29 cellular contexts compared by ENCODE assay signal in genomic region chr14:32186248-32186647, GRCh38. TPM values are rescaled to one million over a fixed set of nuclear protein-coding genes. Genes with fewer than 3 reads are reported as not detected.
A peak's percentile ranks its signal among the peaks of the same experiment; 100 is the strongest.
DNase-seq lines count a peak whose midpoint lies in the region; ATAC-seq and TF ChIP-seq lines count a peak whose summit lies in the region.
"Had no signal": no experiment of that assay in that cellular context is flagged by ENCODE, and none has a peak within 500 bp of the region (broad histone marks: within the 10 kb centered on the region; RNA-seq: fewer than 3 reads in every experiment).

No MANE protein-coding gene starts in this region.

- CTCF ChIA-PET in activated B cell treated with CpG ODN at 0.5 μM for 24 hours (lab: Charles Lee): interaction anchor here (1.0 kb wide), 1 partner anchor 15 kb away, joined by 3 read pairs; no protein-coding TSS in a partner anchor

- H3K36me3 ChIP-seq in lower lobe of right lung: no peaks in the 10 kb centered on the region
- H3K36me3 ChIP-seq: BLaER1 treated with 17β-estradiol and CSF1 and Interleukin-3, amounts not matched to agents 10 nM and 100 nM; cardiac muscle cell; vagina; WERI-Rb-1 had no signal

- DNase-seq in activated B cell treated with CpG ODN at 0.5 μM for 24 hours (no peak), kidney glomerular epithelial cell (lab: John Stamatoyannopoulos, UW) (no peak), DMS79 (lab: John Stamatoyannopoulos, UW) (no peak), lower lobe of right lung (no peak)
- no peak for DNase-seq in activated T-helper 1 cell treated with anti-CD3 and anti-CD28 coated beads, Interleukin-12 subunit alpha, Interleukin-12 subunit beta, Interleukin-2, Interleukin-4 antibody, amounts not matched to agents 30 ng/mL and 10 ng/mL and 1 ng/mL, durations not matched to agents 14 hours and 24 hours and 36 hours (ENCODE audit: low spot score)
- DNase-seq: activated CD4-positive, alpha-beta memory T cell treated with anti-CD3 and anti-CD28 coated beads for 36 hours; activated naive CD4-positive, alpha-beta T cell treated with Interleukin-2 at 50 U/mL for 16 hours; anterior cingulate cortex; Calu3; cortex of kidney; HFFc6; left colon; naive thymus-derived CD4-positive, alpha-beta T cell; NCI-H187; NCI-H69; occipital lobe; small intestine; stimulated activated CD4-positive, alpha-beta T cell treated with anti-CD3 and anti-CD28 coated beads, Interleukin-2, amount 100 ng/mL, for 24 hours; WERI-Rb-1 had no signal

- H3K27me3 Mint-ChIP-seq in activated B cell treated with CpG ODN at 0.5 μM for 24 hours: peaks cover 2% of the 10 kb centered on the region
- H3K27me3 Mint-ChIP-seq in activated T-helper 1 cell treated with anti-CD3 and anti-CD28 coated beads, Interleukin-12 subunit alpha, Interleukin-12 subunit beta, Interleukin-2, Interleukin-4 antibody, amounts not matched to agents 30 ng/mL and 10 ng/mL and 1 ng/mL, durations not matched to agents 14 hours and 24 hours and 36 hours (ENCODE audit: insufficient read depth): no peaks in the 10 kb centered on the region
- H3K27me3 Mint-ChIP-seq: activated CD4-positive, alpha-beta memory T cell treated with anti-CD3 and anti-CD28 coated beads for 36 hours had no signal

- no peak overlapping the region for H3K27ac ChIP-seq in lower lobe of right lung
- H3K27ac ChIP-seq: BLaER1 treated with 17β-estradiol and CSF1 and Interleukin-3, amounts not matched to agents 10 nM and 100 nM; cardiac muscle cell; vagina; WERI-Rb-1 had no signal

- H3K27ac Mint-ChIP-seq in activated B cell treated with CpG ODN at 0.5 μM for 24 hours: peak overlapping the region; percentile 80
- H3K27ac Mint-ChIP-seq in activated T-helper 1 cell treated with anti-CD3 and anti-CD28 coated beads, Interleukin-12 subunit alpha, Interleukin-12 subunit beta, Interleukin-2, Interleukin-4 antibody, amounts not matched to agents 30 ng/mL and 10 ng/mL and 1 ng/mL, durations not matched to agents 14 hours and 24 hours and 36 hours: no peak overlapping the region
- H3K27ac Mint-ChIP-seq: activated CD4-positive, alpha-beta memory T cell treated with anti-CD3 and anti-CD28 coated beads for 36 hours; HFFc6; naive thymus-derived CD4-positive, alpha-beta T cell; stimulated activated effector memory CD8-positive, alpha-beta T cell treated with anti-CD3 and anti-CD28 coated beads, Interleukin-12 subunit alpha, Interleukin-12 subunit beta, amount 100 ng/mL, for 72 hours; T-helper 2 cell treated with Interferon-gamma antibody and Interleukin-4, amounts not matched to agents 5 μg/mL and 100 μg/mL, for 36 hours had no signal

- TF ChIP-seq CTCF in activated B cell treated with CpG ODN at 0.5 μM for 24 hours (IDR thresholded peaks at IDR 0.05) (no peak), lower lobe of right lung (IDR thresholded peaks at IDR 0.05) (no peak)

- H3K4me3 Mint-ChIP-seq in activated B cell treated with CpG ODN at 0.5 μM for 24 hours: peak overlapping the region; percentile 60
- H3K4me3 Mint-ChIP-seq in activated T-helper 1 cell treated with anti-CD3 and anti-CD28 coated beads, Interleukin-12 subunit alpha, Interleukin-12 subunit beta, Interleukin-2, Interleukin-4 antibody, amounts not matched to agents 30 ng/mL and 10 ng/mL and 1 ng/mL, durations not matched to agents 14 hours and 24 hours and 36 hours: no peak overlapping the region
- H3K4me3 Mint-ChIP-seq: activated CD4-positive, alpha-beta memory T cell treated with anti-CD3 and anti-CD28 coated beads for 36 hours; HFFc6; naive thymus-derived CD4-positive, alpha-beta T cell; stimulated activated effector memory CD8-positive, alpha-beta T cell treated with anti-CD3 and anti-CD28 coated beads, Interleukin-12 subunit alpha, Interleukin-12 subunit beta, amount 100 ng/mL, for 72 hours; T-helper 2 cell treated with Interferon-gamma antibody and Interleukin-4, amounts not matched to agents 5 μg/mL and 100 μg/mL, for 36 hours had no signal

- peaks cover 21% of the 10 kb centered on the region for H3K4me1 Mint-ChIP-seq in activated B cell treated with CpG ODN at 0.5 μM for 24 hours
- peaks cover 7% of the 10 kb centered on the region for H3K4me1 Mint-ChIP-seq in activated T-helper 1 cell treated with anti-CD3 and anti-CD28 coated beads, Interleukin-12 subunit alpha, Interleukin-12 subunit beta, Interleukin-2, Interleukin-4 antibody, amounts not matched to agents 30 ng/mL and 10 ng/mL and 1 ng/mL, durations not matched to agents 14 hours and 24 hours and 36 hours (ENCODE audit: low read depth)
- H3K4me1 Mint-ChIP-seq: stimulated activated effector memory CD8-positive, alpha-beta T cell treated with anti-CD3 and anti-CD28 coated beads, Interleukin-12 subunit alpha, Interleukin-12 subunit beta, amount 100 ng/mL, for 72 hours had no signal

- H3K36me3 Mint-ChIP-seq in activated B cell treated with CpG ODN at 0.5 μM for 24 hours (ENCODE audit: low read depth): no peaks in the 10 kb centered on the region
- peaks cover 4% of the 10 kb centered on the region for H3K36me3 Mint-ChIP-seq in activated T-helper 1 cell treated with anti-CD3 and anti-CD28 coated beads, Interleukin-12 subunit alpha, Interleukin-12 subunit beta, Interleukin-2, Interleukin-4 antibody, amounts not matched to agents 30 ng/mL and 10 ng/mL and 1 ng/mL, durations not matched to agents 14 hours and 24 hours and 36 hours (ENCODE audit: low read depth)
- H3K36me3 Mint-ChIP-seq: activated CD4-positive, alpha-beta memory T cell treated with anti-CD3 and anti-CD28 coated beads for 36 hours; stimulated activated effector memory CD8-positive, alpha-beta T cell treated with anti-CD3 and anti-CD28 coated beads, Interleukin-12 subunit alpha, Interleukin-12 subunit beta, amount 100 ng/mL, for 72 hours had no signal

- ATAC-seq in GM18498 (IDR thresholded peaks at IDR 0.05; ENCODE audit: unreplicated experiment): peak; percentile 74
- peak; percentile 66 for ATAC-seq in GM19467 (IDR thresholded peaks at IDR 0.05; ENCODE audit: unreplicated experiment)
- peak; percentile 81 for ATAC-seq in HG02885 (IDR thresholded peaks at IDR 0.05; ENCODE audit: poor library complexity, unreplicated experiment)
- ATAC-seq in activated B cell treated with CpG ODN at 0.5 μM for 24 hours (ENCODE audit: low read depth): no peak
- ATAC-seq in lower lobe of right lung: no peak
- ATAC-seq: left colon; naive thymus-derived CD4-positive, alpha-beta T cell; stimulated activated effector memory CD8-positive, alpha-beta T cell treated with anti-CD3 and anti-CD28 coated beads, Interleukin-12 subunit alpha, Interleukin-12 subunit beta, amount 100 ng/mL, for 72 hours had no signal

- H3K9me3 ChIP-seq in lower lobe of right lung: peaks cover 6% of the 10 kb centered on the region

- H3K27me3 ChIP-seq in lower lobe of right lung (ENCODE audit: low read depth): no peaks in the 10 kb centered on the region
- H3K27me3 ChIP-seq: BLaER1 treated with 17β-estradiol and CSF1 and Interleukin-3, amounts not matched to agents 10 nM and 100 nM; cardiac muscle cell; vagina had no signal

- POLR2A ChIA-PET in activated B cell treated with CpG ODN at 0.5 μM for 24 hours (lab: Charles Lee): interaction anchor here (0.7 to 0.9 kb wide), 2 partner anchors 17 to 110 kb away, joined by 3 to 5 read pairs; partner anchors contain the start of gene ARHGAP5

- H3K4me1 ChIP-seq in lower lobe of right lung: no peaks in the 10 kb centered on the region
- H3K4me1 ChIP-seq: vagina had no signal

- intact Hi-C loops in activated B cell treated with CpG ODN at 0.5 μM for 24 hours (cut with micrococcal nuclease) (loop anchor here (1.0 to 2.0 kb wide), 2 partner anchors 8 to 15 kb away; no protein-coding TSS in a partner anchor), lower lobe of right lung (cut with DNase I) (no loop called here)
- intact Hi-C loops in activated T-helper 1 cell treated with anti-CD3 and anti-CD28 coated beads, Interleukin-12 subunit alpha, Interleukin-12 subunit beta, Interleukin-2, Interleukin-4 antibody, amounts not matched to agents 30 ng/mL and 10 ng/mL and 1 ng/mL, durations not matched to agents 14 hours and 24 hours and 36 hours (cut with micrococcal nuclease): no loop called here

- peaks cover 2% of the 10 kb centered on the region for H3K9me3 Mint-ChIP-seq in activated B cell treated with CpG ODN at 0.5 μM for 24 hours
- peaks cover 15% of the 10 kb centered on the region for H3K9me3 Mint-ChIP-seq in activated T-helper 1 cell treated with anti-CD3 and anti-CD28 coated beads, Interleukin-12 subunit alpha, Interleukin-12 subunit beta, Interleukin-2, Interleukin-4 antibody, amounts not matched to agents 30 ng/mL and 10 ng/mL and 1 ng/mL, durations not matched to agents 14 hours and 24 hours and 36 hours

- no peak overlapping the region for H3K4me3 ChIP-seq in lower lobe of right lung
- H3K4me3 ChIP-seq: BLaER1 treated with 17β-estradiol and CSF1 and Interleukin-3, amounts not matched to agents 10 nM and 100 nM; cardiac muscle cell; vagina had no signal

RNA-seq across cellular contexts. Expression of gene RNU6-7, which starts 15.6 kb away (rescaled TPM):
- not detected in 2 replicates for total RNA-seq in activated B cell treated with CpG ODN at 0.5 μM for 24 hours
- total RNA-seq in activated T-helper 1 cell treated with anti-CD3 and anti-CD28 coated beads, Interleukin-12 subunit alpha, Interleukin-12 subunit beta, Interleukin-2, Interleukin-4 antibody, amounts not matched to agents 30 ng/mL and 10 ng/mL and 1 ng/mL, durations not matched to agents 14 hours and 24 hours and 36 hours: not detected in 2 replicates
- total RNA-seq in lower lobe of right lung: not detected
- total RNA-seq: activated CD4-positive, alpha-beta memory T cell treated with anti-CD3 and anti-CD28 coated beads for 36 hours; Calu3; cardiac muscle cell; HFFc6; left colon; mesenteric fat pad; naive thymus-derived CD4-positive, alpha-beta T cell; occipital lobe; temporal lobe; vagina had no signal

RNA-seq across cellular contexts. Expression of gene RNU6-8, which starts 16.8 kb away (rescaled TPM):
- not detected in 2 replicates for total RNA-seq in activated B cell treated with CpG ODN at 0.5 μM for 24 hours
- total RNA-seq in activated T-helper 1 cell treated with anti-CD3 and anti-CD28 coated beads, Interleukin-12 subunit alpha, Interleukin-12 subunit beta, Interleukin-2, Interleukin-4 antibody, amounts not matched to agents 30 ng/mL and 10 ng/mL and 1 ng/mL, durations not matched to agents 14 hours and 24 hours and 36 hours: not detected in 2 replicates
- total RNA-seq in lower lobe of right lung: not detected
- total RNA-seq: activated CD4-positive, alpha-beta memory T cell treated with anti-CD3 and anti-CD28 coated beads for 36 hours; Calu3; cardiac muscle cell; HFFc6; left colon; mesenteric fat pad; naive thymus-derived CD4-positive, alpha-beta T cell; occipital lobe; temporal lobe; vagina had no signal

Comparison
In these comparisons a context has a peak if more than half of its experiments do, and no peak if none do; other contexts are left out.
1. ATAC-seq: peak in GM18498 (single experiment), GM19467 (single experiment) and HG02885 (single experiment); none in activated B cell treated with CpG ODN at 0.5 μM for 24 hours (single experiment) and lower lobe of right lung (0 of 2).